Comparison of ENCODE assay signal across 17 cellular contexts in the genomic region with DNA sequence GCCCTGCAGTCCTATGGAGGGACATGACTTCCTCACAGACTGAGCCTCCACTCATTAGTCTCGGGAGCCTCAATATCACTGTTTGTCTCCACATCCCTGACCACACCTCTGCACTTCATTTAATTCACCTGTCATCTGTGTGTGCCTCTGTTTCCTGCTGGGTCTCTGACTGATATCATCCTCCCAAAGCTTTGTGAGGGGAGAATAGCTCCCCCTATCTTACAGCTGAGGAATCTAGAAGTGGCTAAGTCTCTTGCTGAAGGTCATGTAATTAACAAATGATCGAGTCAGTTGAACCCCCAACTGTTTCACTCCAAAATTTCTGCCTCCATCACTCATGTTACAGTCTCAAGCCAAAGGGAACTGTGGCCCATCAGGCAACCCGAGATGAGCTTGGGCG. TPM values are rescaled to one million over a fixed set of nuclear protein-coding genes. Genes with fewer than 3 reads are reported as not detected.
A peak's percentile ranks its signal among the peaks of the same experiment; 100 is the strongest.
DNase-seq lines count a peak whose midpoint lies in the region; ATAC-seq and TF ChIP-seq lines count a peak whose summit lies in the region.
"Had no signal": no experiment of that assay in that cellular context is flagged by ENCODE, and none has a peak within 500 bp of the region (broad histone marks: within the 10 kb centered on the region; RNA-seq: fewer than 3 reads in every experiment).

No MANE protein-coding gene starts in this region.

- no peaks in the 10 kb centered on the region for H3K36me3 Mint-ChIP-seq in type B pancreatic cell
- H3K36me3 Mint-ChIP-seq in activated CD4-positive, alpha-beta T cell treated with anti-CD3 and anti-CD28 coated beads for 36 hours (ENCODE audit: low read depth): no peaks in the 10 kb centered on the region
- H3K36me3 Mint-ChIP-seq: naive thymus-derived CD8-positive, alpha-beta T cell had no signal

- no peaks in the 10 kb centered on the region for H3K9me2 ChIP-seq in SK-N-SH

- no peak overlapping the region for H2AFZ ChIP-seq in SK-N-SH (ENCODE audit: low read depth)

- H4K20me1 ChIP-seq in SK-N-SH (ENCODE audit: insufficient read depth): no peaks in the 10 kb centered on the region

- in situ Hi-C loops in gastrocnemius medialis (cut with MboI; ENCODE audit: low sequenced_read_pairs in 4 of 4): no loop called here

- H3K9me3 ChIP-seq in SK-N-SH: no peaks in the 10 kb centered on the region
- no peaks in the 10 kb centered on the region for H3K9me3 ChIP-seq in gastrocnemius medialis

- H3K4me1 ChIP-seq in SK-N-SH (ENCODE audit: control insufficient read depth in 1 of 2, insufficient read depth in 2 of 2, low read depth in 1 of 2, low read length in 1 of 2): peaks cover 0 to 4% of the 10 kb centered on the region in 2 experiments; a peak in 2 of 4 replicates
- H3K4me1 ChIP-seq in gastrocnemius medialis: no peaks in the 10 kb centered on the region

- no peaks in the 10 kb centered on the region for H3K27me3 ChIP-seq in SK-N-SH (ENCODE audit: insufficient read depth)
- H3K27me3 ChIP-seq in gastrocnemius medialis: peaks cover 6 to 10% (median 10%) of the 10 kb centered on the region in 3 donors

- no peak overlapping the region for H3K4me3 Mint-ChIP-seq in type B pancreatic cell
- H3K4me3 Mint-ChIP-seq in activated CD4-positive, alpha-beta T cell treated with anti-CD3 and anti-CD28 coated beads for 36 hours: no peak overlapping the region
- H3K4me3 Mint-ChIP-seq: activated T-helper 17 cell treated with anti-CD3 and anti-CD28 coated beads, Interleukin-2, amount 50 U/mL, for 72 hours; naive thymus-derived CD8-positive, alpha-beta T cell had no signal

- H3K4me1 Mint-ChIP-seq in type B pancreatic cell (ENCODE audit: unreplicated experiment): no peaks in the 10 kb centered on the region
- no peaks in the 10 kb centered on the region for H3K4me1 Mint-ChIP-seq in activated CD4-positive, alpha-beta T cell treated with anti-CD3 and anti-CD28 coated beads for 36 hours
- H3K4me1 Mint-ChIP-seq: activated T-helper 17 cell treated with anti-CD3 and anti-CD28 coated beads, Interleukin-2, amount 50 U/mL, for 72 hours; naive thymus-derived CD8-positive, alpha-beta T cell had no signal

- H3K36me3 ChIP-seq in SK-N-SH (replicated peaks in 1 of 2; ENCODE audit: control insufficient read depth in 1 of 2, insufficient read depth in 2 of 2, low read length in 1 of 2) (no peaks in the 10 kb centered on the region), gastrocnemius medialis (no peaks in the 10 kb centered on the region)

- CTCF ChIA-PET in SK-N-SH (lab: Yijun Ruan, JAX) (interaction anchor here (0.6 kb wide), 1 partner anchor 35 kb away, joined by 3 read pairs; no protein-coding TSS in a partner anchor), GM10248 (lab: Yijun Ruan, JAX) (interaction anchor here (1.2 to 2.5 kb wide), 2 partner anchors 11 to 845 kb away, joined by 4 to 8 read pairs; no protein-coding TSS in a partner anchor)
- CTCF ChIA-PET in activated CD4-positive, alpha-beta T cell treated with anti-CD3 and anti-CD28 coated beads for 36 hours (lab: Charles Lee): no interaction called here

- TF ChIP-seq EP300 in SK-N-SH (IDR thresholded peaks at IDR 0.05; ENCODE audit: borderline replicate concordance in 1 of 2, low read depth in 1 of 2, low read length in 1 of 2): no peak

- H3K4me3 ChIP-seq in SK-N-SH (ENCODE audit: low read depth in 2 of 2, low read length in 1 of 2) (no peak overlapping the region), NB4 (ENCODE audit: low read depth, low read length) (no peak overlapping the region), fibroblast of mammary gland (ENCODE audit: control insufficient read depth, low read depth, low read length) (no peak overlapping the region), gastrocnemius medialis (no peak overlapping the region)

- no peak overlapping the region for H3K4me2 ChIP-seq in SK-N-SH

- no peak overlapping the region for H3K27ac Mint-ChIP-seq in type B pancreatic cell
- no peak overlapping the region for H3K27ac Mint-ChIP-seq in activated CD4-positive, alpha-beta T cell treated with anti-CD3 and anti-CD28 coated beads for 36 hours
- H3K27ac Mint-ChIP-seq: activated T-helper 17 cell treated with anti-CD3 and anti-CD28 coated beads, Interleukin-2, amount 50 U/mL, for 72 hours had no signal

- POLR2A ChIA-PET in SK-N-SH (lab: Yijun Ruan, JAX): no interaction called here
- POLR2A ChIA-PET in GM10248 (lab: Yijun Ruan, JAX): no interaction called here
- POLR2A ChIA-PET in activated CD4-positive, alpha-beta T cell treated with anti-CD3 and anti-CD28 coated beads for 36 hours (lab: Charles Lee): no interaction called here

- TF ChIP-seq RAD21 in SK-N-SH (IDR thresholded peaks at IDR 0.05; ENCODE audit: low read length): peak; percentile 14; the same call in 1 of the 2 replicates

- peaks cover 40% of the 10 kb centered on the region for H3K27me3 Mint-ChIP-seq in type B pancreatic cell
- peaks cover 15% of the 10 kb centered on the region for H3K27me3 Mint-ChIP-seq in activated CD4-positive, alpha-beta T cell treated with anti-CD3 and anti-CD28 coated beads for 36 hours

- TF ChIP-seq POLR2A in NB4 (IDR thresholded peaks at IDR 0.05; ENCODE audit: extremely low read depth, insufficient read length): no peak
- TF ChIP-seq POLR2A in gastrocnemius medialis (IDR thresholded peaks at IDR 0.05): no peak

- H3F3A ChIP-seq in SK-N-SH (replicated peaks; ENCODE audit: insufficient read depth): no peaks in the 10 kb centered on the region

- H3K9me3 Mint-ChIP-seq in type B pancreatic cell: peaks cover 10% of the 10 kb centered on the region
- no peaks in the 10 kb centered on the region for H3K9me3 Mint-ChIP-seq in activated CD4-positive, alpha-beta T cell treated with anti-CD3 and anti-CD28 coated beads for 36 hours (ENCODE audit: low read depth)
- H3K9me3 Mint-ChIP-seq: activated T-helper 17 cell treated with anti-CD3 and anti-CD28 coated beads, Interleukin-2, amount 50 U/mL, for 72 hours had no signal

- no peak overlapping the region for H3K9ac ChIP-seq in SK-N-SH

- no peak overlapping the region for H3K27ac ChIP-seq in SK-N-SH (ENCODE audit: low read depth in 2 of 2, low read length in 1 of 2)
- H3K27ac ChIP-seq in gastrocnemius medialis: no peak overlapping the region
- H3K27ac ChIP-seq: epithelial cell of prostate had no signal

- H3K79me2 ChIP-seq in SK-N-SH (ENCODE audit: insufficient read depth): no peaks in the 10 kb centered on the region

- WGBS in SK-N-SH (ENCODE audit: low lambda C conversion rate): 35% methylated on average over 3 of the region's 4 CpGs

- TF ChIP-seq CTCF in SK-N-SH (IDR thresholded peaks at IDR 0.05): no peak
- peak; percentile 34 for TF ChIP-seq CTCF in NB4 (IDR thresholded peaks at IDR 0.05; ENCODE audit: low read depth, low read length)
- TF ChIP-seq CTCF in fibroblast of mammary gland (conservative IDR thresholded peaks at IDR 0.05; ENCODE audit: control insufficient read depth, insufficient read depth, low read depth, low read length): peak; percentile 41
- peak; percentile 49 for TF ChIP-seq CTCF in type B pancreatic cell (conservative IDR thresholded peaks at IDR 0.05)
- no peak for TF ChIP-seq CTCF in GM10248 (IDR thresholded peaks at IDR 0.05; ENCODE audit: control extremely low read depth, extremely low read depth, low read depth, missing control alignments)
- TF ChIP-seq CTCF in gastrocnemius medialis (IDR thresholded peaks at IDR 0.05 in 4 of 5, conservative IDR thresholded peaks at IDR 0.05 in 1 of 5): no peak

- ATAC-seq in SK-N-SH treated with all-trans-retinoic acid at 6 μM for 48 hours: no peak
- ATAC-seq in activated CD4-positive, alpha-beta T cell treated with anti-CD3 and anti-CD28 coated beads for 36 hours: no peak
- ATAC-seq in gastrocnemius medialis: no peak
- ATAC-seq: activated T-helper 17 cell treated with anti-CD3 and anti-CD28 coated beads, Interleukin-2, amount 50 U/mL, for 72 hours; naive thymus-derived CD8-positive, alpha-beta T cell had no signal

- DNase-seq in SK-N-SH (no peak), NB4 (ENCODE audit: low read depth) (no peak), fibroblast of mammary gland (ENCODE audit: low read depth) (no peak), type B pancreatic cell (ENCODE audit: extremely low spot score, unreplicated experiment) (no peak), GM10248 (ENCODE audit: extremely low spot score) (no peak), gastrocnemius medialis (no peak)
- DNase-seq in activated CD4-positive, alpha-beta T cell treated with anti-CD3 and anti-CD28 coated beads for 36 hours: no peak
- DNase-seq: activated CD4-positive, alpha-beta T cell treated with anti-CD3 and anti-CD28 coated beads, Interleukin-2, amount 50 U/mL, for 48 hours; COR-L47; naive thymus-derived CD8-positive, alpha-beta T cell; NCI-H2171 treated with DMSO at 0.1 percent for 48 hours; SIG-M5; stimulated activated CD4-positive, alpha-beta T cell treated with anti-CD3 and anti-CD28 coated beads, Interleukin-2, amount 100 ng/mL, for 48 hours; trophoblast cell had no signal

- intact Hi-C loops in activated CD4-positive, alpha-beta T cell treated with anti-CD3 and anti-CD28 coated beads for 36 hours (cut with DNase I, micrococcal nuclease): no loop called here
- intact Hi-C loops in gastrocnemius medialis (cut with DNase I; ENCODE audit: low total_unique reads): no loop called here

TF ChIP-seq in SK-N-SH, 30 proteins besides CTCF, POLR2A, EP300 and RAD21 (continues in another document):
- TF ChIP-seq, protein P1, sequence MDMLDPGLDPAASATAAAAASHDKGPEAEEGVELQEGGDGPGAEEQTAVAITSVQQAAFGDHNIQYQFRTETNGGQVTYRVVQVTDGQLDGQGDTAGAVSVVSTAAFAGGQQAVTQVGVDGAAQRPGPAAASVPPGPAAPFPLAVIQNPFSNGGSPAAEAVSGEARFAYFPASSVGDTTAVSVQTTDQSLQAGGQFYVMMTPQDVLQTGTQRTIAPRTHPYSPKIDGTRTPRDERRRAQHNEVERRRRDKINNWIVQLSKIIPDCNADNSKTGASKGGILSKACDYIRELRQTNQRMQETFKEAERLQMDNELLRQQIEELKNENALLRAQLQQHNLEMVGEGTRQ (IDR thresholded peaks at IDR 0.05; ENCODE audit: borderline replicate concordance, low read depth, low read length): no peak

TF ChIP-seq in SK-N-SH treated with all-trans-retinoic acid at 6 μM for 48 hours, 23 proteins besides CTCF, POLR2A, EP300 and RAD21 (continues in another document):
- TF ChIP-seq ZC3H10 (CRISPR knock-in tag; IDR thresholded peaks at IDR 0.05) (no peak), ZNF70 (CRISPR knock-in tag; IDR thresholded peaks at IDR 0.05) (no peak)

RNA-seq across cellular contexts. Expression of a gene that starts 5.5 kb away (rescaled TPM):
- not detected in 2 replicates for polyA plus RNA-seq in SK-N-SH (2012; rRNA removed)
- not detected in 2 replicates for polyA plus RNA-seq in SK-N-SH (2012; cell fraction: cytosol; rRNA removed)
- polyA plus RNA-seq in SK-N-SH (2012; cell fraction: nucleus; rRNA removed): not detected in 2 replicates
- 15.0 and 51.1 TPM in 2 replicates for total RNA-seq in type B pancreatic cell (ENCODE audit: low replicate concordance)
- total RNA-seq in activated CD4-positive, alpha-beta T cell treated with anti-CD3 and anti-CD28 coated beads for 36 hours: not detected
- 1 to 10 TPM in 3 of 4 donors, under 1 TPM in 1; 0.63 to 4.1 (median 1.9) TPM for total RNA-seq in gastrocnemius medialis
- total RNA-seq: activated T-helper 17 cell treated with anti-CD3 and anti-CD28 coated beads, Interleukin-2, amount 50 U/mL, for 72 hours; naive thymus-derived CD8-positive, alpha-beta T cell had no signal
- polyA plus RNA-seq: naive thymus-derived CD8-positive, alpha-beta T cell had no signal

Comparison
In these comparisons a context has a peak if more than half of its experiments do, and no peak if none do; other contexts are left out.
1. CTCF ChIP-seq: peak in NB4 (single experiment), fibroblast of mammary gland (single experiment) and type B pancreatic cell (single experiment); none in SK-N-SH (single experiment), GM10248 (single experiment) and gastrocnemius medialis (0 of 5).